In genomic region chr3:195458188-195458800, GRCh38 we compare ENCODE assay signal across 9 cellular contexts.
DNase-seq lines count a peak whose midpoint lies in the region; ATAC-seq, FAIRE-seq and TF ChIP-seq lines count a peak whose summit lies in the region.
"Had no signal": no experiment of that assay in that cellular context is flagged by ENCODE, and none has a peak within 500 bp of the region (broad histone marks: within the 10 kb centered on the region; RNA-seq: fewer than 3 reads in every experiment).

No MANE protein-coding gene starts in this region.

- H3K9me3 Mint-ChIP-seq in T-helper 2 cell treated with Interferon-gamma antibody and Interleukin-4, amounts not matched to agents 5 μg/mL and 100 μg/mL, for 36 hours, result peaks cover 5% of the 10 kb centered on the region

- H3K36me3 ChIP-seq in muscle layer of duodenum (ENCODE audit: control insufficient read depth in 1 of 2, insufficient read depth in 2 of 2, low read length in 2 of 2), result no peaks in the 10 kb centered on the region

- no peak for FAIRE-seq in H54 (lab: Jason Lieb, UNC)

- peaks cover 26% of the 10 kb centered on the region for H3K4me1 Mint-ChIP-seq in T-helper 2 cell treated with Interferon-gamma antibody and Interleukin-4, amounts not matched to agents 5 μg/mL and 100 μg/mL, for 36 hours (ENCODE audit: low read depth)

- no peak for DNase-seq in T-helper 2 cell treated with Interferon-gamma antibody and Interleukin-4, amounts not matched to agents 5 μg/mL and 100 μg/mL, for 36 hours (ENCODE audit: low spot score)
- DNase-seq in H54 (ENCODE audit: insufficient read length, low spot score), result no peak
- no peak for DNase-seq in NCI-H1436 treated with DMSO at 0.1 percent for 48 hours (lab: John Stamatoyannopoulos, UW)
- DNase-seq in HuH-7 (ENCODE audit: low spot score), result no peak
- no peak for DNase-seq in stimulated activated CD4-positive, alpha-beta T cell treated with anti-CD3 and anti-CD28 coated beads, Interleukin-4, amount 100 ng/mL, for 24 hours
- DNase-seq: left cardiac atrium had no signal

- H3K36me3 Mint-ChIP-seq in T-helper 2 cell treated with Interferon-gamma antibody and Interleukin-4, amounts not matched to agents 5 μg/mL and 100 μg/mL, for 36 hours (ENCODE audit: low read depth), result peaks cover 1% of the 10 kb centered on the region

- peak overlapping the region in 1 of 2 donors; percentile 27 for H3K4me3 ChIP-seq in muscle layer of duodenum (ENCODE audit: low read depth in 1 of 2, low read length in 2 of 2)

- peaks cover 3 to 4% of the 10 kb centered on the region in 2 donors for H3K4me1 ChIP-seq in muscle layer of duodenum (ENCODE audit: control insufficient read depth in 1 of 2, insufficient read depth in 2 of 2, low read length in 2 of 2)

- H3K27me3 Mint-ChIP-seq in T-helper 2 cell treated with Interferon-gamma antibody and Interleukin-4, amounts not matched to agents 5 μg/mL and 100 μg/mL, for 36 hours (ENCODE audit: low read depth), result peaks cover 5% of the 10 kb centered on the region

- H3K27ac Mint-ChIP-seq in T-helper 2 cell treated with Interferon-gamma antibody and Interleukin-4, amounts not matched to agents 5 μg/mL and 100 μg/mL, for 36 hours, result peak overlapping the region; percentile 74

- no peaks in the 10 kb centered on the region for H3K9me3 ChIP-seq in muscle layer of duodenum (ENCODE audit: control insufficient read depth in 1 of 2, low read length in 2 of 2)

- H3K4me3 Mint-ChIP-seq in T-helper 2 cell treated with Interferon-gamma antibody and Interleukin-4, amounts not matched to agents 5 μg/mL and 100 μg/mL, for 36 hours, result peak overlapping the region; percentile 22

- TF ChIP-seq POLR2A in H54 (IDR thresholded peaks at IDR 0.05; ENCODE audit: low read depth, low read length), result no peak

- H3K27me3 ChIP-seq in muscle layer of duodenum (ENCODE audit: low read depth, low read length), result no peaks in the 10 kb centered on the region

- peak overlapping the region; percentile 58 for H3K27ac ChIP-seq in muscle layer of duodenum (ENCODE audit: low read length)

- ATAC-seq in GM18867 (IDR thresholded peaks at IDR 0.05; ENCODE audit: unreplicated experiment) (peak; percentile 80), HG03097 (IDR thresholded peaks at IDR 0.05; ENCODE audit: low FRiP score, unreplicated experiment) (peak; percentile 72)
